14 cellular contexts compared by ENCODE assay signal in genomic region chr2:63712748-63713147, GRCh38.
DNase-seq lines count a peak whose midpoint lies in the region; ATAC-seq and TF ChIP-seq lines count a peak whose summit lies in the region.
"Had no signal": no experiment of that assay in that cellular context is flagged by ENCODE, and none has a peak within 500 bp of the region (broad histone marks: within the 10 kb centered on the region; RNA-seq: fewer than 3 reads in every experiment).

No MANE protein-coding gene starts in this region.

- no peak overlapping the region for H2AK5ac ChIP-seq in neuronal stem cell (ENCODE audit: low read depth, low read length)

- H2AFZ ChIP-seq in neuronal stem cell (ENCODE audit: low read length) = peak overlapping the region; percentile 31

- no peak for ATAC-seq in T-cell (replicated peaks in 1 of 4)

- H3K36me3 Mint-ChIP-seq in T-cell (no peaks in the 10 kb centered on the region), osteocyte (ENCODE audit: unreplicated experiment) (no peaks in the 10 kb centered on the region)
- H3K36me3 Mint-ChIP-seq: activated naive CD4-positive, alpha-beta T cell treated with anti-CD3 and anti-CD28 coated beads, Interleukin-2, amount 10 ng/mL, durations not matched to agents 7 days and 5 days had no signal

- no peak overlapping the region for H3K4ac ChIP-seq in neuronal stem cell (ENCODE audit: low read length)

- TF ChIP-seq CTCF in AG10803 (conservative IDR thresholded peaks at IDR 0.05; ENCODE audit: low read length) = no peak
- no peak for TF ChIP-seq CTCF in osteocyte (IDR thresholded peaks at IDR 0.05)

- H3K4me3 Mint-ChIP-seq in T-cell (no peak overlapping the region), osteocyte (ENCODE audit: unreplicated experiment) (no peak overlapping the region)
- H3K4me3 Mint-ChIP-seq: activated B cell treated with CpG ODN at 0.5 μM for 24 hours; activated naive CD4-positive, alpha-beta T cell treated with anti-CD3 and anti-CD28 coated beads, Interleukin-2, amount 10 ng/mL, durations not matched to agents 7 days and 5 days had no signal

- H2BK120ac ChIP-seq in neuronal stem cell (ENCODE audit: low read depth, low read length) = no peak overlapping the region

- H2BK15ac ChIP-seq in neuronal stem cell (ENCODE audit: low read length) = no peak overlapping the region

- H3K4me2 ChIP-seq in neuronal stem cell (ENCODE audit: insufficient read depth, low read length, poor library complexity, severe bottlenecking) = no peak overlapping the region
- H3K4me2 ChIP-seq: BLaER1 treated with 17β-estradiol and CSF1 and Interleukin-3, amounts not matched to agents 10 nM and 100 nM had no signal

- no peak for TF ChIP-seq POLR2A in erythroblast (IDR thresholded peaks at IDR 0.05; ENCODE audit: low read length)

- no peak overlapping the region for H3K14ac ChIP-seq in neuronal stem cell (ENCODE audit: low read length)

- H3K4me1 ChIP-seq in neuronal stem cell (ENCODE audit: control insufficient read depth in 2 of 2, insufficient read depth in 1 of 2, low read depth in 1 of 2, low read length in 2 of 2) = peaks cover 0 to 2% of the 10 kb centered on the region in 2 donors
- H3K4me1 ChIP-seq: upper lobe of left lung had no signal

- no peak overlapping the region for H3K18ac ChIP-seq in neuronal stem cell (ENCODE audit: low read length)

- H3K27me3 ChIP-seq in neuronal stem cell (ENCODE audit: control insufficient read depth in 3 of 3, insufficient read depth in 3 of 3, low read depth in 1 of 3, low read length in 3 of 3) = no peaks in the 10 kb centered on the region
- H3K27me3 ChIP-seq: BLaER1 treated with 17β-estradiol and CSF1 and Interleukin-3, amounts not matched to agents 10 nM and 100 nM; upper lobe of left lung had no signal

- H4K91ac ChIP-seq in neuronal stem cell (ENCODE audit: low read depth, low read length, poor library complexity) = no peak overlapping the region

- no peak overlapping the region for H2BK12ac ChIP-seq in neuronal stem cell (ENCODE audit: low read length)

- H4K8ac ChIP-seq in neuronal stem cell (ENCODE audit: low read depth, low read length) = no peak overlapping the region

- POLR2A ChIA-PET in T-cell (lab: Charles Lee) = no interaction called here

- no peak overlapping the region for H3K23ac ChIP-seq in neuronal stem cell (ENCODE audit: low read depth, low read length, poor library complexity)

- H3K9ac ChIP-seq in neuronal stem cell (ENCODE audit: low read depth, low read length, poor library complexity) = no peak overlapping the region
- H3K9ac ChIP-seq: BLaER1 treated with 17β-estradiol and CSF1 and Interleukin-3, amounts not matched to agents 10 nM and 100 nM had no signal

- DNase-seq in AG10803 (ENCODE audit: low read depth) = peak; percentile 86
- DNase-seq in M059J (ENCODE audit: low read depth) = peak; percentile 25
- peak; percentile 15 to 32 for DNase-seq in erythroblast (lab: John Stamatoyannopoulos, UW)
- DNase-seq in neuronal stem cell (ENCODE audit: low spot score) = no peak
- no peak for DNase-seq in NCI-H526 treated with DMSO at 0.1 percent for 48 hours (lab: John Stamatoyannopoulos, UW)
- no peak for DNase-seq in nucleus accumbens (lab: John Stamatoyannopoulos, UW)
- no peak for DNase-seq in T-cell
- no peak for DNase-seq in osteocyte (ENCODE audit: extremely low spot score, unreplicated experiment)
- DNase-seq: activated B cell treated with CpG ODN at 0.5 μM for 24 hours; activated CD8-positive, alpha-beta memory T cell treated with anti-CD3 and anti-CD28 coated beads, Interleukin-2, amount 50 U/mL, for 4 hours; activated naive CD4-positive, alpha-beta T cell treated with anti-CD3 and anti-CD28 coated beads, Interleukin-2, amount 10 ng/mL, durations not matched to agents 7 days and 5 days; upper lobe of left lung had no signal

- no peaks in the 10 kb centered on the region for H3K9me3 Mint-ChIP-seq in T-cell
- no peaks in the 10 kb centered on the region for H3K9me3 Mint-ChIP-seq in osteocyte (ENCODE audit: unreplicated experiment)
- H3K9me3 Mint-ChIP-seq: activated B cell treated with CpG ODN at 0.5 μM for 24 hours; activated naive CD4-positive, alpha-beta T cell treated with anti-CD3 and anti-CD28 coated beads, Interleukin-2, amount 10 ng/mL, durations not matched to agents 7 days and 5 days had no signal

- H3K36me3 ChIP-seq in neuronal stem cell (replicated peaks in 1 of 2; ENCODE audit: control insufficient read depth in 2 of 2, insufficient read depth in 2 of 2, low read length in 2 of 2) = no peaks in the 10 kb centered on the region
- H3K36me3 ChIP-seq: BLaER1 treated with 17β-estradiol and CSF1 and Interleukin-3, amounts not matched to agents 10 nM and 100 nM; upper lobe of left lung had no signal

- H3K27ac ChIP-seq in neuronal stem cell (replicated peaks; ENCODE audit: low read length) = no peak overlapping the region
- H3K27ac ChIP-seq: BLaER1 treated with 17β-estradiol and CSF1 and Interleukin-3, amounts not matched to agents 10 nM and 100 nM; upper lobe of left lung had no signal

- WGBS in neuronal stem cell (ENCODE audit: extremely low coverage in 2 of 2, insufficient read length in 2 of 2, insufficient replicate concordance in 1 of 2), 2 donors = no CpG with 5 or more reads among the region's 2 CpGs

- H3K27me3 Mint-ChIP-seq in T-cell = peaks cover 2 to 3% of the 10 kb centered on the region in 2 donors
- no peaks in the 10 kb centered on the region for H3K27me3 Mint-ChIP-seq in osteocyte (ENCODE audit: unreplicated experiment)
- H3K27me3 Mint-ChIP-seq: activated B cell treated with CpG ODN at 0.5 μM for 24 hours had no signal

- H2BK5ac ChIP-seq in neuronal stem cell (ENCODE audit: low read length) = no peak overlapping the region

- H3K4me1 Mint-ChIP-seq in T-cell (no peaks in the 10 kb centered on the region), osteocyte (ENCODE audit: unreplicated experiment) (peaks cover 2% of the 10 kb centered on the region)
- H3K4me1 Mint-ChIP-seq: activated B cell treated with CpG ODN at 0.5 μM for 24 hours; activated naive CD4-positive, alpha-beta T cell treated with anti-CD3 and anti-CD28 coated beads, Interleukin-2, amount 10 ng/mL, durations not matched to agents 7 days and 5 days had no signal

- H3K79me1 ChIP-seq in neuronal stem cell (ENCODE audit: low read depth, low read length) = no peaks in the 10 kb centered on the region

- H3K4me3 ChIP-seq in AG10803 (ENCODE audit: low read length) (no peak overlapping the region), neuronal stem cell (ENCODE audit: low read length in 2 of 2) (no peak overlapping the region)
- H3K4me3 ChIP-seq: BLaER1 treated with 17β-estradiol and CSF1 and Interleukin-3, amounts not matched to agents 10 nM and 100 nM; lung; upper lobe of left lung had no signal

- H3K9me3 ChIP-seq in neuronal stem cell (replicated peaks in 1 of 2; ENCODE audit: control insufficient read depth in 2 of 2, insufficient read depth in 1 of 2, low read depth in 1 of 2, low read length in 2 of 2) = peaks cover 2 to 3% of the 10 kb centered on the region in 2 donors
- H3K9me3 ChIP-seq: upper lobe of left lung had no signal

- H3K27ac Mint-ChIP-seq in T-cell (no peak overlapping the region), osteocyte (ENCODE audit: unreplicated experiment) (no peak overlapping the region)
- H3K27ac Mint-ChIP-seq: activated B cell treated with CpG ODN at 0.5 μM for 24 hours; activated naive CD4-positive, alpha-beta T cell treated with anti-CD3 and anti-CD28 coated beads, Interleukin-2, amount 10 ng/mL, durations not matched to agents 7 days and 5 days had no signal

- CTCF ChIA-PET in T-cell (lab: Charles Lee) = no interaction called here

Comparison
In these comparisons a context has a peak if more than half of its experiments do, and no peak if none do; other contexts are left out.
1. DNase-seq: peak in AG10803 (single experiment), M059J (single experiment) and erythroblast (2 of 2); none in neuronal stem cell (single experiment), NCI-H526 treated with DMSO at 0.1 percent for 48 hours (single experiment), nucleus accumbens (0 of 56), T-cell (0 of 34) and osteocyte (single experiment).